18 cellular contexts compared by ENCODE assay signal in the genomic region with DNA sequence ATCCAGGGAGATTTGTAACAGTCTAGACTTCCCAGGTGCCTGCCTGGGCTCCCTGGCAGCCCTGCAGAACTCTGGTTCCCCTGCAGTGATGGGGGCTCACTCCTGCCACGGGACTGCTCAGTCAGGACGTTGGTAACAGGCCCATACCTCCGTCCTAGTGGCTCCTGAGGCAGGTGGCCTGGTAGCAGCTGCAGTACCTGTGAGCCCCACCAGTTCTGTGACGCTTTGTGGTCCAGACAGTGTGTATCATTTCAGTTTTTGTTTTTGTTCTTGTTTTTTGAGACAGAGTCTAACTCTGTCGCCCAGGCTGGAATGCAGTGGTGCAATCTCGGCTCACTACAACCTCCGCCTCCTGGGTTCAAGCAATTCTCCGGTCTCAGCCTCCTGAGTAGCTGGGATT. TPM values are rescaled to one million over a fixed set of nuclear protein-coding genes. Genes with fewer than 3 reads are reported as not detected.
DNase-seq lines count a peak whose midpoint lies in the region; ATAC-seq and TF ChIP-seq lines count a peak whose summit lies in the region.
"Had no signal": no experiment of that assay in that cellular context is flagged by ENCODE, and none has a peak within 500 bp of the region (broad histone marks: within the 10 kb centered on the region; RNA-seq: fewer than 3 reads in every experiment).

No MANE protein-coding gene starts in this region.

- H3K4me3 ChIP-seq in gastroesophageal sphincter = no peak overlapping the region
- H3K4me3 ChIP-seq: BLaER1, SJCRH30 had no signal

- ATAC-seq in gastroesophageal sphincter = no peak
- ATAC-seq in HG03280 (IDR thresholded peaks at IDR 0.05; ENCODE audit: unreplicated experiment) = no peak
- ATAC-seq: CD8-positive, alpha-beta T cell had no signal

- H3K9me3 ChIP-seq in gastroesophageal sphincter = no peaks in the 10 kb centered on the region
- H3K9me3 ChIP-seq: BLaER1, SJCRH30 had no signal

- H3K4me1 ChIP-seq in gastroesophageal sphincter = peaks cover 4 to 51% (median 23%) of the 10 kb centered on the region in 3 donors
- H3K4me1 ChIP-seq: BLaER1 had no signal

- H3K27me3 ChIP-seq in gastroesophageal sphincter = no peaks in the 10 kb centered on the region
- H3K27me3 ChIP-seq: BLaER1, SJCRH30 had no signal

- H3K27ac ChIP-seq in RWPE1 = peak overlapping the region; percentile 79
- peak overlapping the region in 3 of 4 donors; percentile 78 to 83 (median 80) for H3K27ac ChIP-seq in gastroesophageal sphincter
- H3K27ac ChIP-seq in substantia nigra (ENCODE audit: low read depth, low read length, poor library complexity, severe bottlenecking) = peak overlapping the region; percentile 96
- H3K27ac ChIP-seq: 22Rv1, BLaER1, HL-60, SJCRH30 had no signal

- POLR2A ChIA-PET in RWPE1 (lab: Yijun Ruan, JAX; ENCODE audit: low non-redundant PET) = no interaction called here

- 76 to 79% methylated on average over 6 to 7 of the region's 8 CpGs for WGBS in gastroesophageal sphincter (ENCODE audit: low coverage in 1 of 2), 2 donors

- TF ChIP-seq EP300 in gastroesophageal sphincter (IDR thresholded peaks at IDR 0.05) = no peak

- CTCF ChIA-PET in RWPE1 (lab: Yijun Ruan, JAX) = interaction anchor here (0.6 to 2.6 kb wide), 2 partner anchors 113 to 127 kb away, joined by 4 to 22 read pairs; no protein-coding TSS in a partner anchor

- peak; percentile 7 for DNase-seq in activated CD4-positive, alpha-beta T cell treated with anti-CD3 and anti-CD28 coated beads for 48 hours
- DNase-seq in activated CD4-positive, alpha-beta T cell treated with anti-CD3 and anti-CD28 coated beads, Interleukin-2, amount 50 U/mL, for 48 hours = no peak
- DNase-seq in RWPE1 (ENCODE audit: low spot score) (no peak), substantia nigra (lab: John Stamatoyannopoulos, UW) (no peak), NCI-H1105 treated with DMSO at 0.1 percent for 48 hours (lab: John Stamatoyannopoulos, UW) (no peak)
- DNase-seq in stimulated activated naive CD4-positive, alpha-beta T cell treated with Interleukin-2 at 50 U/mL for 16 hours (lab: John Stamatoyannopoulos, UW) = no peak
- DNase-seq: CD8-positive, alpha-beta T cell; DMS79; NCI-H1417; NCI-H187 treated with DMSO at 0.1 percent for 48 hours; NCI-H446; SJCRH30 had no signal

- no peak for TF ChIP-seq POLR2A in gastroesophageal sphincter (IDR thresholded peaks at IDR 0.05)

- TF ChIP-seq CTCF in RWPE1 (conservative IDR thresholded peaks at IDR 0.05; ENCODE audit: low read depth) (no peak), gastroesophageal sphincter (IDR thresholded peaks at IDR 0.05) (no peak)

- H3K36me3 ChIP-seq in gastroesophageal sphincter = peaks cover 0 to 82% of the 10 kb centered on the region in 2 donors

RNA-seq across cellular contexts. Expression of a gene that starts 27.8 kb away (rescaled TPM):
- 10 to 100 TPM; 17.7 to 27.0 (median 23.4) TPM for total RNA-seq in gastroesophageal sphincter

RNA-seq across cellular contexts. Expression of a gene that starts 44.3 kb away (rescaled TPM):
- 10 to 100 TPM in 1 of 4 donors, 1 to 10 TPM in 3; 3.0 to 22.2 (median 5.8) TPM for total RNA-seq in gastroesophageal sphincter
- total RNA-seq: CD8-positive, alpha-beta T cell; PC-3 had no signal

RNA-seq across cellular contexts. Expression of a gene that starts 47.5 kb away (rescaled TPM):
- 100 to 1,000 TPM; 115 to 227 (median 132) TPM for total RNA-seq in gastroesophageal sphincter

RNA-seq across cellular contexts. Expression of a gene that starts 48.0 kb away (rescaled TPM):
- total RNA-seq in gastroesophageal sphincter = 10 to 100 TPM; 26.7 to 44.5 (median 39.2) TPM
